ENCODE assay signal across 25 cellular contexts in the genomic region with DNA sequence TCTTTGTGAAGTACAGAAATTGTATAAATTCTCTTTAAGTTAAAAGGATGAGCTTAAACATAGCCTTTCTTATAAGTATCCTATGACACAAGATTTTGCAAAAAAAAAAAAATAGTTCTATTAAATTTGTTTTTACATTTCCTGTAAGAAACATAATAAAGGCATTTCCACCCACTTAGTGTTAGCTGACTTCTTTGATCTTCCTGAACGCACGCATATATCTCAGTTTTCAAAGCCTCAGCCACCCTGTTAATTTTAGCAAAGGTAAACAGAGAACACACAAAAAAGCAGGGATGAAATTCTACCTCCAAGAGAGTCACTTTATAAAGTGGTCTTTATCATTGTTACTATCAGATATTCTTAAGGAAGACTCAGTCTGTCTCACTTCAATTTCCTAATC.
DNase-seq lines count a peak whose midpoint lies in the region; ATAC-seq, FAIRE-seq and TF ChIP-seq lines count a peak whose summit lies in the region.
"Had no signal": no experiment of that assay in that cellular context is flagged by ENCODE, and none has a peak within 500 bp of the region (broad histone marks: within the 10 kb centered on the region; RNA-seq: fewer than 3 reads in every experiment).

No MANE protein-coding gene starts in this region.

- H4K20me1 ChIP-seq in PC-9 (ENCODE audit: insufficient read depth): peaks cover 19% of the 10 kb centered on the region

- H3K4me3 ChIP-seq in PC-9 (no peak overlapping the region), esophagus muscularis mucosa (no peak overlapping the region), pancreas (no peak overlapping the region)

- no peaks in the 10 kb centered on the region for H3K9me3 ChIP-seq in PC-9 (ENCODE audit: insufficient read depth, low read depth)
- H3K9me3 ChIP-seq in esophagus muscularis mucosa: no peaks in the 10 kb centered on the region
- H3K9me3 ChIP-seq in pancreas: no peaks in the 10 kb centered on the region
- H3K9me3 ChIP-seq: BE2C had no signal

- peaks cover 15% of the 10 kb centered on the region; the same call in 1 of the 2 replicates for H3F3A ChIP-seq in PC-9 (ENCODE audit: insufficient read depth, low read depth)

- H3K36me3 ChIP-seq in PC-9 (ENCODE audit: low read depth) (peaks cover 12% of the 10 kb centered on the region), esophagus muscularis mucosa (peaks cover 20 to 66% (median 51%) of the 10 kb centered on the region in 4 donors), pancreas (peaks cover 0 to 30% (median 0%) of the 10 kb centered on the region in 3 donors)

- peak overlapping the region; percentile 34; the same call in 1 of the 2 replicates for H3K27ac ChIP-seq in PC-9
- H3K27ac ChIP-seq in esophagus muscularis mucosa (replicated peaks in 1 of 4): peak overlapping the region in 3 of 4 donors; percentile 44 to 71 (median 50)
- H3K27ac ChIP-seq in pancreas: no peak overlapping the region
- H3K27ac ChIP-seq: HL-60 had no signal

- H3K27ac Mint-ChIP-seq in activated CD4-positive, alpha-beta memory T cell treated with anti-CD3 and anti-CD28 coated beads for 36 hours: peak overlapping the region; percentile 28
- H3K27ac Mint-ChIP-seq in activated CD4-positive, alpha-beta memory T cell treated with anti-CD3 and anti-CD28 coated beads, Interleukin-2, amount 10 ng/mL, durations not matched to agents 7 days and 5 days: no peak overlapping the region
- H3K27ac Mint-ChIP-seq in activated CD8-positive, alpha-beta T cell treated with anti-CD3 and anti-CD28 coated beads for 36 hours: no peak overlapping the region
- no peak overlapping the region for H3K27ac Mint-ChIP-seq in endothelial cell (ENCODE audit: unreplicated experiment)

- no peaks in the 10 kb centered on the region for H3K9me2 ChIP-seq in PC-9 (ENCODE audit: insufficient read depth)

- POLR2A ChIA-PET in activated CD4-positive, alpha-beta memory T cell treated with anti-CD3 and anti-CD28 coated beads for 36 hours (lab: Charles Lee): no interaction called here
- POLR2A ChIA-PET in activated CD4-positive, alpha-beta memory T cell treated with anti-CD3 and anti-CD28 coated beads, Interleukin-2, amount 10 ng/mL, durations not matched to agents 7 days and 5 days (lab: Charles Lee): no interaction called here
- POLR2A ChIA-PET in PC-9 (lab: Charles Lee; ENCODE audit: unreplicated experiment): no interaction called here
- POLR2A ChIA-PET in activated CD8-positive, alpha-beta T cell treated with anti-CD3 and anti-CD28 coated beads for 36 hours (lab: Charles Lee): interaction anchor here (0.6 kb wide), 1 partner anchor 79 kb away, joined by 3 read pairs; no protein-coding TSS in a partner anchor

- no peak for TF ChIP-seq POLR2A in esophagus muscularis mucosa (IDR thresholded peaks at IDR 0.05; ENCODE audit: low read depth)

- H3K36me3 Mint-ChIP-seq in activated CD4-positive, alpha-beta memory T cell treated with anti-CD3 and anti-CD28 coated beads for 36 hours: peaks cover 8% of the 10 kb centered on the region
- peaks cover 27% of the 10 kb centered on the region for H3K36me3 Mint-ChIP-seq in activated CD4-positive, alpha-beta memory T cell treated with anti-CD3 and anti-CD28 coated beads, Interleukin-2, amount 10 ng/mL, durations not matched to agents 7 days and 5 days (ENCODE audit: low read depth)
- peaks cover 17% of the 10 kb centered on the region for H3K36me3 Mint-ChIP-seq in activated CD8-positive, alpha-beta T cell treated with anti-CD3 and anti-CD28 coated beads for 36 hours (ENCODE audit: low read depth)
- H3K36me3 Mint-ChIP-seq in endothelial cell (ENCODE audit: low read depth, unreplicated experiment): no peaks in the 10 kb centered on the region
- H3K36me3 Mint-ChIP-seq: IgD-negative memory B cell had no signal

- H3K9me3 Mint-ChIP-seq in activated CD4-positive, alpha-beta memory T cell treated with anti-CD3 and anti-CD28 coated beads for 36 hours: no peaks in the 10 kb centered on the region
- H3K9me3 Mint-ChIP-seq in activated CD4-positive, alpha-beta memory T cell treated with anti-CD3 and anti-CD28 coated beads, Interleukin-2, amount 10 ng/mL, durations not matched to agents 7 days and 5 days: no peaks in the 10 kb centered on the region
- no peaks in the 10 kb centered on the region for H3K9me3 Mint-ChIP-seq in activated CD8-positive, alpha-beta T cell treated with anti-CD3 and anti-CD28 coated beads for 36 hours
- no peaks in the 10 kb centered on the region for H3K9me3 Mint-ChIP-seq in endothelial cell (ENCODE audit: unreplicated experiment)
- H3K9me3 Mint-ChIP-seq: CD14-positive monocyte, IgD-negative memory B cell had no signal

- no peak for DNase-seq in activated CD4-positive, alpha-beta memory T cell treated with anti-CD3 and anti-CD28 coated beads for 36 hours
- no peak for DNase-seq in activated CD4-positive, alpha-beta memory T cell treated with anti-CD3 and anti-CD28 coated beads, Interleukin-2, amount 10 ng/mL, durations not matched to agents 7 days and 5 days
- no peak for DNase-seq in PC-9
- DNase-seq in esophagus muscularis mucosa (ENCODE audit: extremely low spot score): no peak
- DNase-seq in pancreas: no peak
- no peak for DNase-seq in activated CD8-positive, alpha-beta T cell treated with anti-CD3 and anti-CD28 coated beads for 36 hours
- no peak for DNase-seq in endothelial cell (ENCODE audit: low spot score)
- DNase-seq: 8988T, ACHN, BE2C, DMS153, DND-41, NCI-H1092, NCI-H1417 treated with DMSO at 0.1 percent for 48 hours, NCI-H1694 treated with DMSO at 0.1 percent for 48 hours, NCI-H2081, NCI-H2227 treated with DMSO at 0.1 percent for 48 hours, NCI-H526 treated with DMSO at 0.1 percent for 48 hours, SIG-M5 had no signal

- no peak overlapping the region for H3K4me3 Mint-ChIP-seq in activated CD4-positive, alpha-beta memory T cell treated with anti-CD3 and anti-CD28 coated beads for 36 hours
- H3K4me3 Mint-ChIP-seq in activated CD4-positive, alpha-beta memory T cell treated with anti-CD3 and anti-CD28 coated beads, Interleukin-2, amount 10 ng/mL, durations not matched to agents 7 days and 5 days: no peak overlapping the region
- no peak overlapping the region for H3K4me3 Mint-ChIP-seq in activated CD8-positive, alpha-beta T cell treated with anti-CD3 and anti-CD28 coated beads for 36 hours
- no peak overlapping the region for H3K4me3 Mint-ChIP-seq in endothelial cell (ENCODE audit: unreplicated experiment)
- H3K4me3 Mint-ChIP-seq: CD14-positive monocyte, IgD-negative memory B cell had no signal

- intact Hi-C loops in activated CD4-positive, alpha-beta memory T cell treated with anti-CD3 and anti-CD28 coated beads for 36 hours (cut with micrococcal nuclease): loop anchor here (2.0 to 10.0 kb wide), 5 partner anchors 198 to 705 kb away; a partner anchor contains a TSS
- intact Hi-C loops in PC-9 (cut with micrococcal nuclease; ENCODE audit: unreplicated experiment) (loop anchor here (2.0 to 10.0 kb wide), 3 partner anchors 238 to 595 kb away; no protein-coding TSS in a partner anchor), esophagus muscularis mucosa (cut with DNase I) (loop anchor here (5.0 kb wide), 2 partner anchors 273 to 603 kb away; no protein-coding TSS in a partner anchor), pancreas (cut with DNase I) (loop anchor here in 2 of 3 donors (10.0 kb wide), 2 partner anchors 245 to 715 kb away; no protein-coding TSS in a partner anchor)
- intact Hi-C loops in activated CD8-positive, alpha-beta T cell treated with anti-CD3 and anti-CD28 coated beads for 36 hours (cut with micrococcal nuclease): loop anchor here (10.0 kb wide), 1 partner anchor 605 kb away; no protein-coding TSS in a partner anchor

- H3K4me1 Mint-ChIP-seq in activated CD4-positive, alpha-beta memory T cell treated with anti-CD3 and anti-CD28 coated beads for 36 hours (ENCODE audit: low read depth): peaks cover 8% of the 10 kb centered on the region
- H3K4me1 Mint-ChIP-seq in activated CD4-positive, alpha-beta memory T cell treated with anti-CD3 and anti-CD28 coated beads, Interleukin-2, amount 10 ng/mL, durations not matched to agents 7 days and 5 days: peaks cover 1% of the 10 kb centered on the region
- H3K4me1 Mint-ChIP-seq in activated CD8-positive, alpha-beta T cell treated with anti-CD3 and anti-CD28 coated beads for 36 hours (ENCODE audit: low read depth): peaks cover 11% of the 10 kb centered on the region
- H3K4me1 Mint-ChIP-seq in endothelial cell (ENCODE audit: unreplicated experiment): peaks cover 3% of the 10 kb centered on the region

- no peak overlapping the region for H2AFZ ChIP-seq in PC-9

- no peaks in the 10 kb centered on the region for H3K27me3 Mint-ChIP-seq in activated CD4-positive, alpha-beta memory T cell treated with anti-CD3 and anti-CD28 coated beads for 36 hours
- no peaks in the 10 kb centered on the region for H3K27me3 Mint-ChIP-seq in activated CD4-positive, alpha-beta memory T cell treated with anti-CD3 and anti-CD28 coated beads, Interleukin-2, amount 10 ng/mL, durations not matched to agents 7 days and 5 days
- H3K27me3 Mint-ChIP-seq in activated CD8-positive, alpha-beta T cell treated with anti-CD3 and anti-CD28 coated beads for 36 hours: no peaks in the 10 kb centered on the region
- peaks cover 2% of the 10 kb centered on the region for H3K27me3 Mint-ChIP-seq in endothelial cell (ENCODE audit: unreplicated experiment)
- H3K27me3 Mint-ChIP-seq: IgD-negative memory B cell had no signal

- CTCF ChIA-PET in activated CD4-positive, alpha-beta memory T cell treated with anti-CD3 and anti-CD28 coated beads for 36 hours (lab: Charles Lee): interaction anchor here (0.6 to 2.2 kb wide), 10 partner anchors 11 to 723 kb away, joined by 3 to 15 read pairs (median 3); no protein-coding TSS in a partner anchor
- CTCF ChIA-PET in activated CD4-positive, alpha-beta memory T cell treated with anti-CD3 and anti-CD28 coated beads, Interleukin-2, amount 10 ng/mL, durations not matched to agents 7 days and 5 days (lab: Charles Lee): interaction anchor here (0.6 to 1.5 kb wide), 5 partner anchors 12 to 855 kb away, joined by 3 to 5 read pairs (median 4); no protein-coding TSS in a partner anchor
- CTCF ChIA-PET in PC-9 (lab: Charles Lee): interaction anchor here (0.8 kb wide), 1 partner anchor 709 kb away, joined by 3 read pairs; no protein-coding TSS in a partner anchor
- CTCF ChIA-PET in activated CD8-positive, alpha-beta T cell treated with anti-CD3 and anti-CD28 coated beads for 36 hours (lab: Charles Lee): interaction anchor here (1.8 to 3.0 kb wide), 3 partner anchors 11 to 237 kb away, joined by 3 to 23 read pairs (median 17); no protein-coding TSS in a partner anchor

- 71% methylated on average over 2 of the region's 2 CpGs for WGBS in esophagus muscularis mucosa
- WGBS in pancreas, 2 donors: 49 to 54% methylated on average over 2 of the region's 2 CpGs

- FAIRE-seq in pancreas (lab: Jason Lieb, UNC): peak; percentile 86
- FAIRE-seq: GM12892 had no signal

- ATAC-seq in pancreas: no peak
- ATAC-seq in activated CD8-positive, alpha-beta T cell treated with anti-CD3 and anti-CD28 coated beads for 36 hours: no peak
- no peak for ATAC-seq in GM21528 (IDR thresholded peaks at IDR 0.05; ENCODE audit: low FRiP score, unreplicated experiment)
- ATAC-seq: HCT116 had no signal

- TF ChIP-seq EP300 in esophagus muscularis mucosa (IDR thresholded peaks at IDR 0.05): no peak

- H3K4me1 ChIP-seq in PC-9 (replicated peaks; ENCODE audit: insufficient read depth) (peaks cover 9% of the 10 kb centered on the region; the same call in 1 of the 2 replicates), esophagus muscularis mucosa (peaks cover 12 to 29% (median 22%) of the 10 kb centered on the region in 4 donors), pancreas (peaks cover 5 to 9% (median 6%) of the 10 kb centered on the region in 3 donors)
- H3K4me1 ChIP-seq: BE2C had no signal

- H3K27me3 ChIP-seq in PC-9 (ENCODE audit: insufficient read depth, low read depth): no peaks in the 10 kb centered on the region
- no peaks in the 10 kb centered on the region for H3K27me3 ChIP-seq in esophagus muscularis mucosa
- no peaks in the 10 kb centered on the region for H3K27me3 ChIP-seq in pancreas
- H3K27me3 ChIP-seq: BE2C had no signal

- H3K4me2 ChIP-seq in PC-9: no peak overlapping the region

- no TSS peak for BruUV-seq in PC-9 (replicated peaks; lab: Mats Ljungman, UMichigan)

- TF ChIP-seq CTCF in PC-9 (conservative IDR thresholded peaks at IDR 0.05) (no peak), esophagus muscularis mucosa (IDR thresholded peaks at IDR 0.05) (no peak), pancreas (IDR thresholded peaks at IDR 0.05) (no peak), endothelial cell (IDR thresholded peaks at IDR 0.05; ENCODE audit: unreplicated experiment) (no peak)
- no peak for TF ChIP-seq CTCF in activated CD8-positive, alpha-beta T cell treated with anti-CD3 and anti-CD28 coated beads for 36 hours (IDR thresholded peaks at IDR 0.05)

- peaks cover 3% of the 10 kb centered on the region; the same call in 1 of the 2 replicates for H3K79me2 ChIP-seq in PC-9 (ENCODE audit: low read depth)

Comparison
In these comparisons a context has a peak if more than half of its experiments do, and no peak if none do; other contexts are left out.
1. H3K27ac ChIP-seq: peak in PC-9 (single experiment) and esophagus muscularis mucosa (3 of 4); none in pancreas (0 of 4).